12 cellular contexts compared by ENCODE assay signal in genomic region chr6:102114402-102114801, GRCh38.
A peak's percentile ranks its signal among the peaks of the same experiment; 100 is the strongest.
DNase-seq lines count a peak whose midpoint lies in the region; ATAC-seq and TF ChIP-seq lines count a peak whose summit lies in the region.
"Had no signal": no experiment of that assay in that cellular context is flagged by ENCODE, and none has a peak within 500 bp of the region (broad histone marks: within the 10 kb centered on the region; RNA-seq: fewer than 3 reads in every experiment).

No MANE protein-coding gene starts in this region.

- no peak overlapping the region for H3K27ac Mint-ChIP-seq in immature natural killer cell
- H3K27ac Mint-ChIP-seq: naive thymus-derived CD8-positive, alpha-beta T cell had no signal

- intact Hi-C loops in esophagus muscularis mucosa (cut with DNase I), result no loop called here

- no peaks in the 10 kb centered on the region for H3K36me3 ChIP-seq in esophagus muscularis mucosa
- H3K36me3 ChIP-seq: gastrocnemius medialis had no signal

- H3K27ac ChIP-seq in esophagus muscularis mucosa (replicated peaks in 1 of 4), result no peak overlapping the region
- H3K27ac ChIP-seq: body of pancreas, gastrocnemius medialis had no signal

- no peak for TF ChIP-seq POLR2A in esophagus muscularis mucosa (IDR thresholded peaks at IDR 0.05; ENCODE audit: low read depth)

- H3K36me3 Mint-ChIP-seq in immature natural killer cell, result no peaks in the 10 kb centered on the region
- H3K36me3 Mint-ChIP-seq: naive thymus-derived CD8-positive, alpha-beta T cell had no signal

- peaks cover 0 to 9% (median 0%) of the 10 kb centered on the region in 4 donors for H3K9me3 ChIP-seq in esophagus muscularis mucosa
- H3K9me3 ChIP-seq: gastrocnemius medialis had no signal

- peaks cover 0 to 49% (median 25%) of the 10 kb centered on the region in 6 donors for H3K9me3 Mint-ChIP-seq in immature natural killer cell

- H3K4me1 ChIP-seq in esophagus muscularis mucosa, result no peaks in the 10 kb centered on the region
- H3K4me1 ChIP-seq: body of pancreas, gastrocnemius medialis had no signal

- peak; percentile 51 for ATAC-seq in HG02798 (IDR thresholded peaks at IDR 0.05; ENCODE audit: poor library complexity, unreplicated experiment)
- ATAC-seq: body of pancreas; gastrocnemius medialis; naive thymus-derived CD8-positive, alpha-beta T cell had no signal

- H3K4me1 Mint-ChIP-seq in immature natural killer cell, result no peaks in the 10 kb centered on the region
- H3K4me1 Mint-ChIP-seq: naive thymus-derived CD8-positive, alpha-beta T cell had no signal

- DNase-seq in NCI-H526 treated with DMSO at 0.1 percent for 48 hours (lab: John Stamatoyannopoulos, UW), result peak; percentile 2
- DNase-seq in islet precursor cell, result peak; percentile 52
- no peak for DNase-seq in immature natural killer cell
- DNase-seq in stimulated activated naive CD4-positive, alpha-beta T cell (lab: John Stamatoyannopoulos, UW), result no peak
- DNase-seq in dedifferentiated amniotic fluid mesenchymal stem cell (ENCODE audit: extremely low spot score), result no peak
- DNase-seq in esophagus muscularis mucosa (ENCODE audit: extremely low spot score), result no peak
- DNase-seq: activated CD4-positive, alpha-beta T cell treated with anti-CD3 and anti-CD28 coated beads for 48 hours; body of pancreas; gastrocnemius medialis; naive thymus-derived CD8-positive, alpha-beta T cell had no signal

- peak; percentile 45; the same call in 2 of the 3 replicates for TF ChIP-seq CTCF in GM12872 (IDR thresholded peaks at IDR 0.05; ENCODE audit: insufficient read depth, low read depth, low read length)
- TF ChIP-seq CTCF in esophagus muscularis mucosa (IDR thresholded peaks at IDR 0.05), result no peak

- no peak overlapping the region for H3K4me3 Mint-ChIP-seq in immature natural killer cell
- H3K4me3 Mint-ChIP-seq: naive thymus-derived CD8-positive, alpha-beta T cell had no signal

- no peaks in the 10 kb centered on the region for H3K27me3 ChIP-seq in esophagus muscularis mucosa
- H3K27me3 ChIP-seq: body of pancreas, gastrocnemius medialis had no signal

- 40% methylated on average over 2 of the region's 2 CpGs for WGBS in esophagus muscularis mucosa

- H3K4me3 ChIP-seq in esophagus muscularis mucosa, result no peak overlapping the region
- H3K4me3 ChIP-seq: body of pancreas, gastrocnemius medialis had no signal

- no peak for TF ChIP-seq EP300 in esophagus muscularis mucosa (IDR thresholded peaks at IDR 0.05)

- peaks cover 0 to 1% (median 0%) of the 10 kb centered on the region in 3 donors for H3K27me3 Mint-ChIP-seq in immature natural killer cell (ENCODE audit: low read depth in 3 of 3)
- H3K27me3 Mint-ChIP-seq: naive thymus-derived CD8-positive, alpha-beta T cell had no signal

Comparison
In these comparisons a context has a peak if more than half of its experiments do, and no peak if none do; other contexts are left out.
1. DNase-seq: peak in NCI-H526 treated with DMSO at 0.1 percent for 48 hours (single experiment) and islet precursor cell (single experiment); none in immature natural killer cell (0 of 3), stimulated activated naive CD4-positive, alpha-beta T cell (0 of 6), dedifferentiated amniotic fluid mesenchymal stem cell (single experiment) and esophagus muscularis mucosa (single experiment).